ENCODE assay signal across 21 cellular contexts in genomic region chr17:67636312-67636711, GRCh38.
"Had no signal": no experiment of that assay in that cellular context is flagged by ENCODE, and none has a peak within 500 bp of the region (broad histone marks: within the 10 kb centered on the region; RNA-seq: fewer than 3 reads in every experiment).

No MANE protein-coding gene starts in this region.

- H3K27ac ChIP-seq: hepatocyte, left lung, neutrophil, testis had no signal

- H3K9me3 ChIP-seq: left lung, mucosa of descending colon, neutrophil, right atrium auricular region, stomach, testis had no signal

- ATAC-seq: activated CD8-positive, alpha-beta T cell treated with anti-CD3 and anti-CD28 coated beads, Interleukin-2, amount 10 ng/mL, durations not matched to agents 7 days and 5 days; activated T-cell treated with anti-CD3 and anti-CD28 coated beads, Interleukin-2, amount 50 U/mL, for 72 hours; left lung; mucosa of descending colon; naive thymus-derived CD4-positive, alpha-beta T cell had no signal

- H3K4me3 Mint-ChIP-seq: activated CD4-positive, alpha-beta T cell treated with anti-CD3 and anti-CD28 coated beads, Interleukin-2, amount 10 ng/mL, durations not matched to agents 24 days and 14 days; activated CD8-positive, alpha-beta T cell treated with anti-CD3 and anti-CD28 coated beads, Interleukin-2, amount 10 ng/mL, durations not matched to agents 7 days and 5 days; activated naive CD8-positive, alpha-beta T cell treated with anti-CD3 and anti-CD28 coated beads, Interleukin-2, amount 10 ng/mL, durations not matched to agents 7 days and 5 days; activated T-cell treated with anti-CD3 and anti-CD28 coated beads, Interleukin-2, amount 50 U/mL, for 72 hours; naive thymus-derived CD4-positive, alpha-beta T cell had no signal

- H3K4me1 Mint-ChIP-seq: activated CD4-positive, alpha-beta T cell treated with anti-CD3 and anti-CD28 coated beads, Interleukin-2, amount 10 ng/mL, durations not matched to agents 24 days and 14 days; activated naive CD8-positive, alpha-beta T cell treated with anti-CD3 and anti-CD28 coated beads, Interleukin-2, amount 10 ng/mL, durations not matched to agents 7 days and 5 days had no signal

- H3K4me1 ChIP-seq: left lung had no signal

- H3K27me3 Mint-ChIP-seq: activated CD4-positive, alpha-beta T cell treated with anti-CD3 and anti-CD28 coated beads, Interleukin-2, amount 10 ng/mL, durations not matched to agents 24 days and 14 days; activated naive CD8-positive, alpha-beta T cell treated with anti-CD3 and anti-CD28 coated beads, Interleukin-2, amount 10 ng/mL, durations not matched to agents 7 days and 5 days; naive thymus-derived CD4-positive, alpha-beta T cell had no signal

- H3K9me3 Mint-ChIP-seq: activated CD4-positive, alpha-beta T cell treated with anti-CD3 and anti-CD28 coated beads, Interleukin-2, amount 10 ng/mL, durations not matched to agents 24 days and 14 days; activated naive CD8-positive, alpha-beta T cell treated with anti-CD3 and anti-CD28 coated beads, Interleukin-2, amount 10 ng/mL, durations not matched to agents 7 days and 5 days; activated T-cell treated with anti-CD3 and anti-CD28 coated beads, Interleukin-2, amount 50 U/mL, for 72 hours; naive thymus-derived CD4-positive, alpha-beta T cell had no signal

- FAIRE-seq: bronchial epithelial cell, keratinocyte, TTC549 had no signal

- H3K36me3 ChIP-seq: right atrium auricular region had no signal

- H3K79me2 ChIP-seq: hepatocyte had no signal

- H3K27me3 ChIP-seq: hepatocyte, left lung, neutrophil, right atrium auricular region, stomach, testis had no signal

- H3K4me3 ChIP-seq: hepatocyte, left lung, mucosa of descending colon, right atrium auricular region, smooth muscle cell, stomach, testis had no signal

- H3K4me2 ChIP-seq: hepatocyte, smooth muscle cell had no signal

- H2AFZ ChIP-seq: hepatocyte had no signal

- DNase-seq: activated CD4-positive, alpha-beta T cell treated with anti-CD3 and anti-CD28 coated beads, Interleukin-2, amount 10 ng/mL, durations not matched to agents 24 days and 14 days; activated CD4-positive, CD25-positive, alpha-beta regulatory T cell; activated CD8-positive, alpha-beta memory T cell treated with anti-CD3 and anti-CD28 coated beads, Interleukin-2, amount 50 U/mL, for 4 hours; activated CD8-positive, alpha-beta T cell treated with anti-CD3 and anti-CD28 coated beads, Interleukin-2, amount 10 ng/mL, durations not matched to agents 7 days and 5 days; activated naive CD8-positive, alpha-beta T cell treated with anti-CD3 and anti-CD28 coated beads, Interleukin-2, amount 10 ng/mL, durations not matched to agents 7 days and 5 days; activated T-cell treated with anti-CD3 and anti-CD28 coated beads, Interleukin-2, amount 50 U/mL, for 72 hours; dermis blood vessel endothelial cell; erythroblast; left lung; mucosa of descending colon; naive thymus-derived CD4-positive, alpha-beta T cell; stimulated activated CD4-positive, alpha-beta T cell treated with anti-CD3 and anti-CD28 coated beads, Interleukin-4, amount 100 ng/mL, for 4 hours; stomach; testis had no signal

- H3K27ac Mint-ChIP-seq: activated CD4-positive, alpha-beta T cell treated with anti-CD3 and anti-CD28 coated beads, Interleukin-2, amount 10 ng/mL, durations not matched to agents 24 days and 14 days; activated CD8-positive, alpha-beta T cell treated with anti-CD3 and anti-CD28 coated beads, Interleukin-2, amount 10 ng/mL, durations not matched to agents 7 days and 5 days; activated naive CD8-positive, alpha-beta T cell treated with anti-CD3 and anti-CD28 coated beads, Interleukin-2, amount 10 ng/mL, durations not matched to agents 7 days and 5 days; activated T-cell treated with anti-CD3 and anti-CD28 coated beads, Interleukin-2, amount 50 U/mL, for 72 hours had no signal
